Comparison of ENCODE assay signal across 15 cellular contexts in genomic region chr14:63614964-63615363, GRCh38. TPM values are rescaled to one million over a fixed set of nuclear protein-coding genes. Genes with fewer than 3 reads are reported as not detected.
DNase-seq lines count a peak whose midpoint lies in the region; ATAC-seq and TF ChIP-seq lines count a peak whose summit lies in the region.
"Had no signal": no experiment of that assay in that cellular context is flagged by ENCODE, and none has a peak within 500 bp of the region (broad histone marks: within the 10 kb centered on the region; RNA-seq: fewer than 3 reads in every experiment).

No MANE protein-coding gene starts in this region.

- H3K36me3 ChIP-seq in effector memory CD4-positive, alpha-beta T cell (ENCODE audit: control insufficient read depth, insufficient read depth, low read length), result peaks cover 11% of the 10 kb centered on the region
- H3K36me3 ChIP-seq in gastrocnemius medialis, result no peaks in the 10 kb centered on the region
- H3K36me3 ChIP-seq: left lung had no signal

- H3K4me3 ChIP-seq in astrocyte of the spinal cord (ENCODE audit: low read depth, low read length) (no peak overlapping the region), gastrocnemius medialis (no peak overlapping the region)
- H3K4me3 ChIP-seq in effector memory CD4-positive, alpha-beta T cell (ENCODE audit: insufficient read depth, low read depth, low read length, poor library complexity, severe bottlenecking), result no peak overlapping the region
- H3K4me3 ChIP-seq: BLaER1, left lung had no signal

- no peak for TF ChIP-seq POLR2A in gastrocnemius medialis (IDR thresholded peaks at IDR 0.05)

- peak; percentile 19 for DNase-seq in AG08395 (ENCODE audit: low spot score)
- peak; percentile 18 for DNase-seq in HFFc6
- peak; percentile 51 for DNase-seq in astrocyte of the spinal cord (ENCODE audit: low read depth, low spot score)
- no peak for DNase-seq in immature natural killer cell
- DNase-seq in activated CD4-positive, alpha-beta T cell treated with anti-CD3 and anti-CD28 coated beads, Interleukin-2, amount 10 ng/mL, durations not matched to agents 24 days and 14 days, result no peak
- no peak for DNase-seq in effector memory CD4-positive, alpha-beta T cell
- DNase-seq in gastrocnemius medialis, result no peak
- DNase-seq: left lung, NCI-H1436 treated with DMSO at 0.1 percent for 48 hours, NCI-H774 had no signal

- peak overlapping the region; percentile 68 for H3K27ac Mint-ChIP-seq in HFFc6
- H3K27ac Mint-ChIP-seq in immature natural killer cell, result peak overlapping the region in 4 of 6 donors; percentile 4 to 57 (median 30)
- H3K27ac Mint-ChIP-seq in activated CD4-positive, alpha-beta T cell treated with anti-CD3 and anti-CD28 coated beads, Interleukin-2, amount 10 ng/mL, durations not matched to agents 24 days and 14 days, result no peak overlapping the region
- H3K27ac Mint-ChIP-seq: stimulated activated memory B cell treated with anti-CD40 and anti-IgM and Interleukin-4, amounts not matched to agents 10 μg/mL and 1 μg/mL and 100 μg/mL, for 72 hours had no signal

- H3K4me3 Mint-ChIP-seq in HFFc6 (peak overlapping the region; percentile 66), immature natural killer cell (no peak overlapping the region)
- no peak overlapping the region for H3K4me3 Mint-ChIP-seq in activated CD4-positive, alpha-beta T cell treated with anti-CD3 and anti-CD28 coated beads, Interleukin-2, amount 10 ng/mL, durations not matched to agents 24 days and 14 days
- H3K4me3 Mint-ChIP-seq: IgD-negative memory B cell; stimulated activated memory B cell treated with anti-CD40 and anti-IgM and Interleukin-4, amounts not matched to agents 10 μg/mL and 1 μg/mL and 100 μg/mL, for 72 hours had no signal

- H3K9me3 ChIP-seq in effector memory CD4-positive, alpha-beta T cell (ENCODE audit: control insufficient read depth, low read length), result no peaks in the 10 kb centered on the region
- H3K9me3 ChIP-seq in gastrocnemius medialis, result no peaks in the 10 kb centered on the region
- H3K9me3 ChIP-seq: left lung had no signal

- in situ Hi-C loops in astrocyte of the spinal cord (cut with HindIII; ENCODE audit: low sequenced_read_pairs) (no loop called here), gastrocnemius medialis (cut with MboI; ENCODE audit: low sequenced_read_pairs in 4 of 4) (no loop called here)

- H3K27me3 Mint-ChIP-seq in HFFc6 (ENCODE audit: insufficient read depth) (no peaks in the 10 kb centered on the region), immature natural killer cell (ENCODE audit: low read depth in 3 of 3) (no peaks in the 10 kb centered on the region)
- H3K27me3 Mint-ChIP-seq in activated CD4-positive, alpha-beta T cell treated with anti-CD3 and anti-CD28 coated beads, Interleukin-2, amount 10 ng/mL, durations not matched to agents 24 days and 14 days, result no peaks in the 10 kb centered on the region
- H3K27me3 Mint-ChIP-seq: IgD-negative memory B cell; stimulated activated memory B cell treated with anti-CD40 and anti-IgM and Interleukin-4, amounts not matched to agents 10 μg/mL and 1 μg/mL and 100 μg/mL, for 72 hours had no signal

- H3K4me1 ChIP-seq in effector memory CD4-positive, alpha-beta T cell (ENCODE audit: control insufficient read depth, insufficient read depth, low read length, poor library complexity, severe bottlenecking), result no peaks in the 10 kb centered on the region
- H3K4me1 ChIP-seq in gastrocnemius medialis, result no peaks in the 10 kb centered on the region
- H3K4me1 ChIP-seq: BLaER1 had no signal

- H3K4me1 Mint-ChIP-seq in HFFc6 (ENCODE audit: low read depth) (peaks cover 35% of the 10 kb centered on the region), immature natural killer cell (peaks cover 23 to 51% of the 10 kb centered on the region in 2 donors)
- peaks cover 20% of the 10 kb centered on the region for H3K4me1 Mint-ChIP-seq in activated CD4-positive, alpha-beta T cell treated with anti-CD3 and anti-CD28 coated beads, Interleukin-2, amount 10 ng/mL, durations not matched to agents 24 days and 14 days

- ATAC-seq in HG03095 (IDR thresholded peaks at IDR 0.05; ENCODE audit: unreplicated experiment) (no peak), gastrocnemius medialis (no peak)
- ATAC-seq: left lung; stimulated activated memory B cell treated with anti-CD40 and anti-IgM and Interleukin-4, amounts not matched to agents 10 μg/mL and 1 μg/mL and 100 μg/mL, for 72 hours had no signal

- TF ChIP-seq CTCF in HFFc6 (IDR thresholded peaks at IDR 0.05) (no peak), astrocyte of the spinal cord (IDR thresholded peaks at IDR 0.05; ENCODE audit: low read depth, low read length) (no peak), gastrocnemius medialis (IDR thresholded peaks at IDR 0.05 in 4 of 5, conservative IDR thresholded peaks at IDR 0.05 in 1 of 5) (no peak)

- H3K9me3 Mint-ChIP-seq in HFFc6 (no peaks in the 10 kb centered on the region), immature natural killer cell (no peaks in the 10 kb centered on the region)
- H3K9me3 Mint-ChIP-seq in activated CD4-positive, alpha-beta T cell treated with anti-CD3 and anti-CD28 coated beads, Interleukin-2, amount 10 ng/mL, durations not matched to agents 24 days and 14 days, result no peaks in the 10 kb centered on the region
- H3K9me3 Mint-ChIP-seq: IgD-negative memory B cell; stimulated activated memory B cell treated with anti-CD40 and anti-IgM and Interleukin-4, amounts not matched to agents 10 μg/mL and 1 μg/mL and 100 μg/mL, for 72 hours had no signal

- H3K27ac ChIP-seq in effector memory CD4-positive, alpha-beta T cell (ENCODE audit: insufficient read depth, low read length, poor library complexity, severe bottlenecking), result no peak overlapping the region
- H3K27ac ChIP-seq in gastrocnemius medialis, result no peak overlapping the region
- H3K27ac ChIP-seq: BLaER1, left lung, VCaP had no signal

- H3K36me3 Mint-ChIP-seq in HFFc6 (ENCODE audit: low read depth), result peaks cover 4% of the 10 kb centered on the region; the same call in 1 of the 2 replicates
- H3K36me3 Mint-ChIP-seq in immature natural killer cell, result peaks cover 6 to 14% (median 6%) of the 10 kb centered on the region in 3 donors
- H3K36me3 Mint-ChIP-seq in activated CD4-positive, alpha-beta T cell treated with anti-CD3 and anti-CD28 coated beads, Interleukin-2, amount 10 ng/mL, durations not matched to agents 24 days and 14 days (ENCODE audit: low read depth), result peaks cover 27% of the 10 kb centered on the region

- no peaks in the 10 kb centered on the region for H3K27me3 ChIP-seq in effector memory CD4-positive, alpha-beta T cell (replicated peaks; ENCODE audit: control insufficient read depth, insufficient read depth, low read length, poor library complexity, severe bottlenecking)
- no peaks in the 10 kb centered on the region for H3K27me3 ChIP-seq in gastrocnemius medialis
- H3K27me3 ChIP-seq: BLaER1, left lung had no signal

- intact Hi-C loops in activated CD4-positive, alpha-beta T cell treated with anti-CD3 and anti-CD28 coated beads, Interleukin-2, amount 10 ng/mL, durations not matched to agents 24 days and 14 days (cut with micrococcal nuclease), result no loop called here
- intact Hi-C loops in gastrocnemius medialis (cut with DNase I; ENCODE audit: low total_unique reads), result no loop called here

RNA-seq across cellular contexts. Expression of gene WDR89, which starts 26.7 kb away (rescaled TPM):
- 10 to 100 TPM in 1 of 6 experiments, 1 to 10 TPM in 5; 6.8 to 10.4 (median 7.3) TPM for total RNA-seq in HFFc6 (2021; fragmentation: NEBNext Ultra II Directional; extraction: Animal tissue kit (Norgen Biotek cat#: 25700))
- polyA plus RNA-seq in immature natural killer cell, result 10 to 100 TPM in 2 of 3 donors, 1 to 10 TPM in 1; 8.7 to 16.2 (median 13.8) TPM
- total RNA-seq in activated CD4-positive, alpha-beta T cell treated with anti-CD3 and anti-CD28 coated beads, Interleukin-2, amount 10 ng/mL, durations not matched to agents 24 days and 14 days, result 32.6 and 33.1 TPM in 2 replicates
- total RNA-seq in gastrocnemius medialis, result 1 to 10 TPM; 3.5 to 6.2 (median 5.1) TPM

Comparison
In these comparisons a context has a peak if more than half of its experiments do, and no peak if none do; other contexts are left out.
1. DNase-seq: peak in AG08395 (single experiment), HFFc6 (single experiment) and astrocyte of the spinal cord (single experiment); none in immature natural killer cell (0 of 3), activated CD4-positive, alpha-beta T cell treated with anti-CD3 and anti-CD28 coated beads, Interleukin-2, amount 10 ng/mL, durations not matched to agents 24 days and 14 days (single experiment), effector memory CD4-positive, alpha-beta T cell (0 of 3) and gastrocnemius medialis (0 of 2).